1 cellular context compared by ENCODE assay signal in the genomic region with DNA sequence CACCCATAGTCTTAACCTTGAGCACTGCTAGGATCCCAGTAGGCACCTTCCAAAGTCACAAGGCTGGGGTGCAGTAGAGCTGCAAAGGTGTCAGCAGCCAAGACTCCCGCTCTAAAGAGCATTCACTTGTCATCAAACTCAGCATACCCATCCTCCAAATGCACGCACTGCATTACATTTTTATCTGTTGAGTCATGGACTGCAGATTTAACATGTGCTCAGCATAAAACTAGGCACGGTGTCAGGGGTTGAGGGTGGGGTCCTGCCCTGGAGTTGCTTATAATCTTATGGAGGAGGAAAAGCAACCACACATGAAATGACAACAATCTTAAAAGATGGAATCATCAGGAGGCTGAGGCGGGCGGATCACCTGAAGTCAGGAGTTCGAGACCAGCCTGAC.
TF ChIP-seq lines count a peak whose summit lies in the region.

No MANE protein-coding gene starts in this region.

TF ChIP-seq in A549, 52 proteins besides CTCF, POLR2A, EP300 and RAD21 (continued from another document):
- TF ChIP-seq, protein P1, sequence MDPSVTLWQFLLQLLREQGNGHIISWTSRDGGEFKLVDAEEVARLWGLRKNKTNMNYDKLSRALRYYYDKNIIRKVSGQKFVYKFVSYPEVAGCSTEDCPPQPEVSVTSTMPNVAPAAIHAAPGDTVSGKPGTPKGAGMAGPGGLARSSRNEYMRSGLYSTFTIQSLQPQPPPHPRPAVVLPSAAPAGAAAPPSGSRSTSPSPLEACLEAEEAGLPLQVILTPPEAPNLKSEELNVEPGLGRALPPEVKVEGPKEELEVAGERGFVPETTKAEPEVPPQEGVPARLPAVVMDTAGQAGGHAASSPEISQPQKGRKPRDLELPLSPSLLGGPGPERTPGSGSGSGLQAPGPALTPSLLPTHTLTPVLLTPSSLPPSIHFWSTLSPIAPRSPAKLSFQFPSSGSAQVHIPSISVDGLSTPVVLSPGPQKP (IDR thresholded peaks at IDR 0.05; ENCODE audit: low read depth, low read length) = no peak
- TF ChIP-seq, protein P2, sequence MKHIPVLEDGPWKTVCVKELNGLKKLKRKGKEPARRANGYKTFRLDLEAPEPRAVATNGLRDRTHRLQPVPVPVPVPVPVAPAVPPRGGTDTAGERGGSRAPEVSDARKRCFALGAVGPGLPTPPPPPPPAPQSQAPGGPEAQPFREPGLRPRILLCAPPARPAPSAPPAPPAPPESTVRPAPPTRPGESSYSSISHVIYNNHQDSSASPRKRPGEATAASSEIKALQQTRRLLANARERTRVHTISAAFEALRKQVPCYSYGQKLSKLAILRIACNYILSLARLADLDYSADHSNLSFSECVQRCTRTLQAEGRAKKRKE (CRISPR knock-in tag; IDR thresholded peaks at IDR 0.05; ENCODE audit: low read depth) = no peak
- TF ChIP-seq CBX2 (IDR thresholded peaks at IDR 0.05; ENCODE audit: borderline replicate concordance, low read depth) = no peak
- TF ChIP-seq HOXA7 (CRISPR knock-in tag; IDR thresholded peaks at IDR 0.05) = no peak
- no peak for TF ChIP-seq FOSL2 (IDR thresholded peaks at IDR 0.05)
- 0 out of 2 replicates have a peak, but pooled peaks have one; percentile 7 for TF ChIP-seq FOSL2 (CRISPR knock-in tag; IDR thresholded peaks at IDR 0.05)
- TF ChIP-seq GATA3 (IDR thresholded peaks at IDR 0.05; ENCODE audit: borderline replicate concordance) = no peak
- no peak for TF ChIP-seq NPAS2 (CRISPR knock-in tag; IDR thresholded peaks at IDR 0.05; ENCODE audit: borderline replicate concordance)
- TF ChIP-seq, protein P3, sequence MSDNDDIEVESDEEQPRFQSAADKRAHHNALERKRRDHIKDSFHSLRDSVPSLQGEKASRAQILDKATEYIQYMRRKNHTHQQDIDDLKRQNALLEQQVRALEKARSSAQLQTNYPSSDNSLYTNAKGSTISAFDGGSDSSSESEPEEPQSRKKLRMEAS (IDR thresholded peaks at IDR 0.05) = 0 out of 2 replicates have a peak, but pooled peaks have one; percentile 27
- no peak for TF ChIP-seq EHMT2 (IDR thresholded peaks at IDR 0.05; ENCODE audit: low read depth)
- no peak for TF ChIP-seq JUN (IDR thresholded peaks at IDR 0.05)
- no peak for TF ChIP-seq RARB (CRISPR knock-in tag; IDR thresholded peaks at IDR 0.05)
- no peak for TF ChIP-seq TP53 (CRISPR knock-in tag; IDR thresholded peaks at IDR 0.05)
- TF ChIP-seq ESRRA (IDR thresholded peaks at IDR 0.05; ENCODE audit: borderline replicate concordance, low read length) = no peak
